Comparison of ENCODE assay signal across 11 cellular contexts in the genomic region with DNA sequence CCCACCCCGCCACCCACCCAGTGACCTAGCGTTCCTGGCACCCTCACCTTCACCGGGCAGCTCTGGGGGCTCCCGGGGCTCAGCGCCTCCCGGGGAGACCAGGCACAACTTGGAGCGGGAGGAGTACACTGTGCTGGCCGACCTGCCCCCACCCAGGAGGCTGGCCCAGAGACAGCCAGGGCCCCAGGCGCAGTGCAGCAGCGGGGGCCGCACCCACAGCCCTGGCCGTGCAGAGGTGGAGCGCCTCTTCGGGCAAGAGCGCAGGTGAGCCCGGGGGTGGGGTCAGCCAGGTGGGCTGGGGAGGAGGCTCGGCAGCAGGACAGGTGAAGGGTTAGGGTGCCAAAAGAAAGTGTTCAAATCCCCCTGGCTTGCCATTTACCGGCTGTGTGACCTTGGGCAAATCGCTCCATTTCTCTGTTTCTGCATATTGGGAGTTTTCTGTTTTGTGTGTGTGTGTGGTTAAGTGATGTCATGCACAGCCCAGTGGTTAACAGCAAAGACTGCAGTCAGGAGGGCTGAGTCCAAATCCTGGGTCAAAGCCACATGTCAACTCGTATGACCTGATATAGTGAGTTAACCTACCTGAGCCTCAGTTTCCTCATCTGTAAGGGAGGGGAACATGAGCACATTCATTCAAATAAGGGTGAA. TPM values are rescaled to one million over a fixed set of nuclear protein-coding genes. Genes with fewer than 3 reads are reported as not detected.
DNase-seq lines count a peak whose midpoint lies in the region; ATAC-seq and TF ChIP-seq lines count a peak whose summit lies in the region.
"Had no signal": no experiment of that assay in that cellular context is flagged by ENCODE, and none has a peak within 500 bp of the region (broad histone marks: within the 10 kb centered on the region; RNA-seq: fewer than 3 reads in every experiment).

No MANE protein-coding gene starts in this region.

- H3K27ac ChIP-seq in WERI-Rb-1 (no peak overlapping the region), esophagus squamous epithelium (no peak overlapping the region)

- TF ChIP-seq CTCF in AG09309 (IDR thresholded peaks at IDR 0.05; ENCODE audit: control insufficient read depth, insufficient read depth, low read depth, low read length, missing control alignments) (peak; percentile 32), WERI-Rb-1 (IDR thresholded peaks at IDR 0.05; ENCODE audit: low read depth, low read length) (peak; percentile 20; the same call in 1 of the 2 replicates), esophagus squamous epithelium (IDR thresholded peaks at IDR 0.05) (peak in 1 of 6 experiments; percentile 40), mucosa of descending colon (IDR thresholded peaks at IDR 0.05) (no peak)

- no peaks in the 10 kb centered on the region for H3K36me3 ChIP-seq in WERI-Rb-1
- H3K36me3 ChIP-seq in esophagus squamous epithelium: peaks cover 0 to 11% (median 0%) of the 10 kb centered on the region in 3 donors
- H3K36me3 ChIP-seq in mucosa of descending colon (ENCODE audit: low read depth): no peaks in the 10 kb centered on the region

- intact Hi-C loops in esophagus squamous epithelium (cut with DNase I): no loop called here
- intact Hi-C loops in mucosa of descending colon (cut with DNase I, micrococcal nuclease): no loop called here

- ATAC-seq in mucosa of descending colon: no peak
- ATAC-seq: CD8-positive, alpha-beta T cell had no signal

- H3K4me3 ChIP-seq in AG09309 (ENCODE audit: control insufficient read depth, low read depth, low read length): no peak overlapping the region
- no peak overlapping the region for H3K4me3 ChIP-seq in WERI-Rb-1 (ENCODE audit: low read depth, low read length)
- H3K4me3 ChIP-seq in esophagus squamous epithelium: no peak overlapping the region
- no peak overlapping the region for H3K4me3 ChIP-seq in mucosa of descending colon

- WGBS in esophagus squamous epithelium, 2 donors: 53 to 66% methylated on average over 3 to 4 of the region's 20 CpGs

- no peak for DNase-seq in AG09309 (ENCODE audit: low read depth)
- peak; percentile 59 for DNase-seq in HCEC 1CT
- no peak for DNase-seq in WERI-Rb-1
- peak; percentile 76 for DNase-seq in hepatic stellate cell (ENCODE audit: low spot score)
- no peak for DNase-seq in esophagus squamous epithelium (lab: John Stamatoyannopoulos, UW)
- no peak for DNase-seq in dedifferentiated amniotic fluid mesenchymal stem cell (ENCODE audit: extremely low spot score)
- DNase-seq in mucosa of descending colon: no peak
- no peak for DNase-seq in effector CD8-positive, alpha-beta T cell (lab: John Stamatoyannopoulos, UW)
- DNase-seq: activated effector memory CD4-positive, alpha-beta T cell treated with anti-CD3 and anti-CD28 coated beads, Interleukin-2, amount 50 U/mL, for 16 hours; CD8-positive, alpha-beta T cell; islet precursor cell had no signal

- H3K27me3 ChIP-seq in WERI-Rb-1 (ENCODE audit: insufficient read depth, low read depth, severe bottlenecking) (no peaks in the 10 kb centered on the region), esophagus squamous epithelium (no peaks in the 10 kb centered on the region)

- H3K9me3 ChIP-seq in WERI-Rb-1 (ENCODE audit: severe bottlenecking): no peaks in the 10 kb centered on the region
- H3K9me3 ChIP-seq in esophagus squamous epithelium: no peaks in the 10 kb centered on the region
- H3K9me3 ChIP-seq in mucosa of descending colon: no peaks in the 10 kb centered on the region

- H3K4me1 ChIP-seq in esophagus squamous epithelium (peaks cover 0 to 15% (median 9%) of the 10 kb centered on the region in 3 donors), mucosa of descending colon (ENCODE audit: low read depth) (peaks cover 4% of the 10 kb centered on the region)

- no peak for TF ChIP-seq POLR2A in esophagus squamous epithelium (IDR thresholded peaks at IDR 0.05)

RNA-seq across cellular contexts. Expression of gene TRIOBP, which starts 29.5 kb away (rescaled TPM):
- 100 to 1,000 TPM in 2 of 4 donors, 10 to 100 TPM in 2; 67.6 to 149 (median 108) TPM for total RNA-seq in esophagus squamous epithelium
- total RNA-seq in mucosa of descending colon: 100 to 1,000 TPM in 1 of 3 donors, 10 to 100 TPM in 2; 78.2 to 107 (median 78.6) TPM

RNA-seq across cellular contexts. Expression of gene NOL12, which starts 40.2 kb away (rescaled TPM):
- total RNA-seq in esophagus squamous epithelium: 10 to 100 TPM; 34.3 to 44.5 (median 40.8) TPM
- 10 to 100 TPM; 28.5 to 45.3 (median 42.6) TPM for total RNA-seq in mucosa of descending colon

RNA-seq across cellular contexts. Expression of gene LGALS1, which starts 50.9 kb away (rescaled TPM):
- 100 to 1,000 TPM in 2 of 4 donors, 10 to 100 TPM in 2; 25.4 to 261 (median 92.3) TPM for total RNA-seq in esophagus squamous epithelium
- total RNA-seq in mucosa of descending colon: 100 to 1,000 TPM in 2 of 3 donors, 10 to 100 TPM in 1; 54.6 to 376 (median 150) TPM

Comparison
In these comparisons a context has a peak if more than half of its experiments do, and no peak if none do; other contexts are left out.
1. DNase-seq: peak in HCEC 1CT (single experiment) and hepatic stellate cell (single experiment); none in AG09309 (single experiment), WERI-Rb-1 (single experiment), esophagus squamous epithelium (single experiment), dedifferentiated amniotic fluid mesenchymal stem cell (single experiment), mucosa of descending colon (0 of 3) and effector CD8-positive, alpha-beta T cell (single experiment).